Comparison of ENCODE assay signal across 8 cellular contexts in the genomic region with DNA sequence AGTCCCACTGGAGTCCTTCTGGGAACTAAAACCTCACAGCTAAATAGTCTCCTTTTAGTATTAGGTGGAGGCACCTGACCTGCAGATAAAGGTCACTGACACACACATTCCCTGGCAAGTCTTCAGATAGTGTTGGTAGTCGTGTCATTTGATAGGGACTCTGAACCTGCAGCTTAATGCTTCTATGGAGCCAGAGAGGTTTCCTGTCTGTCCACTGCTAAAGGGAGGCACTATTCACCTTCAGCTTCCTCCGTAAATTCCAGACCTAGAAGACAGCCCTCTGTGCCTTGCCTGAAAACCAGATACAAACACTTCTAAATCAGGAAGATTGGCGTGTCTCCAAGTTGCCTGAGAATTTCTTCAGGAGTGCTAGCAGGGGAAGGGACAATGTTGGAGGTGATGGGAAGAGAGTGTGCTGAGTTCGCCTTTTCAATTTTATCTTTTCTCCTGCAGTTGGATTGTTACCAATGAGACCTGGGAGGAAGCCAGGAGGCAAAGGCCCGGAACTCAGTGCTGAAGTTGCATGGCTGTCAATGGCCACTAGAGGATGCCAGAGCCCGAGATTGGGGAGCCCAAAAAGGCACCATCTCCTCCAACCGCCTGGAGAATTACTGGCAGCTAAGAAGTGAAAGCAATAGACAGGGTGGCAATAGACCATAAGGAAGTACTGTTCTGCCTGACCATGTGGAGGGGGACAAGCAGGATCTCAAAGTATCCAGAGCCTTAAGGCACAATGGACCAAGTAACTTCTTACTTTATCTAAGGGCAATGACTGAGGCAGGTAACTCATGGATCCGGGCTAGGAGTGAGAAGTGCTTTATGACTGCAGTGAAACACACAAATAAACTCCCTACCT.
DNase-seq lines count a peak whose midpoint lies in the region; ATAC-seq and TF ChIP-seq lines count a peak whose summit lies in the region.

No MANE protein-coding gene starts in this region.

- peak; percentile 88 for ATAC-seq in GM18870 (IDR thresholded peaks at IDR 0.05; ENCODE audit: unreplicated experiment)
- peak; percentile 91 for ATAC-seq in HG03103 (IDR thresholded peaks at IDR 0.05; ENCODE audit: low read depth, unreplicated experiment)
- peak; percentile 96 for ATAC-seq in activated B cell treated with CpG ODN at 0.5 μM for 24 hours (ENCODE audit: low read depth)
- ATAC-seq in left colon = peak; percentile 100

- peak; percentile 16 for DNase-seq in AG09319 (ENCODE audit: extremely low read depth, low read depth)
- DNase-seq in NCI-H2227 (lab: John Stamatoyannopoulos, UW; ENCODE audit: unreplicated experiment) = peak; percentile 71
- DNase-seq in activated B cell treated with CpG ODN at 0.5 μM for 24 hours = peak; percentile 39
- DNase-seq in cardiac fibroblast (ENCODE audit: low read depth in 2 of 2) = peak; percentile 74 to 82
- DNase-seq in left colon = peak; percentile 69 to 72
- DNase-seq in stimulated activated CD4-positive, alpha-beta T cell treated with anti-CD3 and anti-CD28 coated beads, Interleukin-4, amount 100 ng/mL, for 24 hours = peak; percentile 68

- no peak overlapping the region for H3K4me3 Mint-ChIP-seq in activated B cell treated with CpG ODN at 0.5 μM for 24 hours

- no peaks in the 10 kb centered on the region for H3K9me3 Mint-ChIP-seq in activated B cell treated with CpG ODN at 0.5 μM for 24 hours

- peaks cover 12% of the 10 kb centered on the region for H3K4me1 Mint-ChIP-seq in activated B cell treated with CpG ODN at 0.5 μM for 24 hours

- H3K36me3 Mint-ChIP-seq in activated B cell treated with CpG ODN at 0.5 μM for 24 hours (ENCODE audit: low read depth) = no peaks in the 10 kb centered on the region

- peak overlapping the region; percentile 61 for H3K27ac Mint-ChIP-seq in activated B cell treated with CpG ODN at 0.5 μM for 24 hours

- peak; percentile 98 for TF ChIP-seq CTCF in AG09319 (IDR thresholded peaks at IDR 0.05; ENCODE audit: low read depth, low read length)
- peak; percentile 88 for TF ChIP-seq CTCF in activated B cell treated with CpG ODN at 0.5 μM for 24 hours (IDR thresholded peaks at IDR 0.05)
- peak; percentile 100 for TF ChIP-seq CTCF in cardiac fibroblast (IDR thresholded peaks at IDR 0.05; ENCODE audit: low read depth, low read length)

- CTCF ChIA-PET in activated B cell treated with CpG ODN at 0.5 μM for 24 hours (lab: Charles Lee) = interaction anchor here (0.6 to 5.2 kb wide), 18 partner anchors 23 to 952 kb away, joined by 3 to 52 read pairs (median 4); no protein-coding TSS in a partner anchor

- intact Hi-C loops in activated B cell treated with CpG ODN at 0.5 μM for 24 hours (cut with micrococcal nuclease) (loop anchor here (1.0 to 2.0 kb wide), 9 partner anchors 37 to 949 kb away; a partner anchor contains a TSS), left colon (cut with DNase I, micrococcal nuclease) (no loop called here)

- no peak overlapping the region for H3K4me3 ChIP-seq in cardiac fibroblast (replicated peaks in 1 of 2; ENCODE audit: low read depth in 2 of 2, low read length in 2 of 2)

- peaks cover 4% of the 10 kb centered on the region for H3K27me3 Mint-ChIP-seq in activated B cell treated with CpG ODN at 0.5 μM for 24 hours

- POLR2A ChIA-PET in activated B cell treated with CpG ODN at 0.5 μM for 24 hours (lab: Charles Lee) = interaction anchor here (0.8 kb wide), 1 partner anchor 18 kb away, joined by 3 read pairs; no protein-coding TSS in a partner anchor

Comparison
In these comparisons a context has a peak if more than half of its experiments do, and no peak if none do; other contexts are left out.
1. DNase-seq: peak in every context shown above with its lines; median percentile 78 in cardiac fibroblast; 71 in NCI-H2227; 70 in left colon; 68 in stimulated activated CD4-positive, alpha-beta T cell treated with anti-CD3 and anti-CD28 coated beads, Interleukin-4, amount 100 ng/mL, for 24 hours; 39 in activated B cell treated with CpG ODN at 0.5 μM for 24 hours; 16 in AG09319.